15 cellular contexts compared by ENCODE assay signal in genomic region chr12:25792031-25792430, GRCh38.
"Had no signal": no experiment of that assay in that cellular context is flagged by ENCODE, and none has a peak within 500 bp of the region (broad histone marks: within the 10 kb centered on the region; RNA-seq: fewer than 3 reads in every experiment).

No MANE protein-coding gene starts in this region.

- H3K4me1 Mint-ChIP-seq: naive B cell had no signal

- H3K27me3 ChIP-seq: right atrium auricular region had no signal

- ATAC-seq: activated CD4-positive, CD25-positive, alpha-beta regulatory T cell treated with anti-CD3 and anti-CD28 coated beads, Interleukin-2, amount 50 U/mL, for 24 hours; activated T-cell treated with anti-CD3 and anti-CD28 coated beads, Interleukin-2, amount 50 U/mL, for 4 hours; left colon had no signal

- H3K27ac Mint-ChIP-seq: activated naive CD8-positive, alpha-beta T cell; naive B cell had no signal

- H3K4me3 Mint-ChIP-seq: activated naive CD8-positive, alpha-beta T cell; activated T-cell treated with anti-CD3 and anti-CD28 coated beads, Interleukin-2, amount 50 U/mL, for 4 hours; naive B cell had no signal

- H3K4me3 ChIP-seq: coronary artery, lung, right atrium auricular region had no signal

- DNase-seq: activated CD4-positive, alpha-beta T cell treated with anti-CD3 and anti-CD28 coated beads, Interleukin-2, amount 50 U/mL, for 48 hours; activated effector memory CD4-positive, alpha-beta T cell treated with anti-CD3 and anti-CD28 coated beads, Interleukin-2, amount 50 U/mL, for 16 hours; activated T-cell treated with anti-CD3 and anti-CD28 coated beads, Interleukin-2, amount 50 U/mL, for 4 hours; aorta; effector memory CD4-positive, alpha-beta T cell; erythroblast; glutamatergic neuron; left colon; naive B cell; small intestine had no signal

- H3K27me3 Mint-ChIP-seq: activated naive CD8-positive, alpha-beta T cell had no signal

- H3K9me3 ChIP-seq: right atrium auricular region had no signal

- H3K36me3 ChIP-seq: right atrium auricular region had no signal

- H3K9me3 Mint-ChIP-seq: activated T-cell treated with anti-CD3 and anti-CD28 coated beads, Interleukin-2, amount 50 U/mL, for 4 hours; naive B cell had no signal

- H3K36me3 Mint-ChIP-seq: activated naive CD8-positive, alpha-beta T cell; naive B cell had no signal

- H3K27ac ChIP-seq: coronary artery, right atrium auricular region had no signal
